21 cellular contexts compared by ENCODE assay signal in genomic region chr13:45872574-45872973, GRCh38. TPM values are rescaled to one million over a fixed set of nuclear protein-coding genes. Genes with fewer than 3 reads are reported as not detected.
DNase-seq lines count a peak whose midpoint lies in the region; FAIRE-seq and TF ChIP-seq lines count a peak whose summit lies in the region.
"Had no signal": no experiment of that assay in that cellular context is flagged by ENCODE, and none has a peak within 500 bp of the region (broad histone marks: within the 10 kb centered on the region; RNA-seq: fewer than 3 reads in every experiment).

No MANE protein-coding gene starts in this region.

- no peak for FAIRE-seq in RCC 7860 (lab: Jason Lieb, UNC)

- peaks cover 8% of the 10 kb centered on the region for H3K9me3 Mint-ChIP-seq in nephron progenitor cell
- H3K9me3 Mint-ChIP-seq: GM23338, HFFc6, T-cell had no signal

- no peaks in the 10 kb centered on the region for H3K4me1 ChIP-seq in right atrium auricular region
- H3K4me1 ChIP-seq: Caco-2 had no signal

- TF ChIP-seq CTCF in HFF-Myc (IDR thresholded peaks at IDR 0.05; ENCODE audit: low read depth, low read length, missing control alignments): no peak
- TF ChIP-seq CTCF in fibroblast of mammary gland (conservative IDR thresholded peaks at IDR 0.05; ENCODE audit: control insufficient read depth, insufficient read depth, low read depth, low read length): no peak
- no peak for TF ChIP-seq CTCF in nephron progenitor cell (IDR thresholded peaks at IDR 0.05)
- TF ChIP-seq CTCF in right atrium auricular region (IDR thresholded peaks at IDR 0.05): no peak

- H3K27ac ChIP-seq in right atrium auricular region: no peak overlapping the region
- H3K27ac ChIP-seq: KMS-11 had no signal

- no peak overlapping the region for H3K4me3 ChIP-seq in HFF-Myc (replicated peaks; ENCODE audit: low read depth, low read length)
- H3K4me3 ChIP-seq in fibroblast of mammary gland (ENCODE audit: control insufficient read depth, low read depth, low read length): no peak overlapping the region
- H3K4me3 ChIP-seq in right atrium auricular region: no peak overlapping the region
- H3K4me3 ChIP-seq: GM23338 had no signal

- no peaks in the 10 kb centered on the region for H3K36me3 Mint-ChIP-seq in nephron progenitor cell (ENCODE audit: low read depth)
- H3K36me3 Mint-ChIP-seq: CD4-positive, CD25-positive, alpha-beta regulatory T cell; T-cell had no signal

- H3K9me3 ChIP-seq in right atrium auricular region: no peaks in the 10 kb centered on the region
- H3K9me3 ChIP-seq: Caco-2 had no signal

- H3K4me3 Mint-ChIP-seq in nephron progenitor cell: no peak overlapping the region
- H3K4me3 Mint-ChIP-seq: B cell; CD4-positive, CD25-positive, alpha-beta regulatory T cell; GM23338; HFFc6; T-cell had no signal

- H3K27ac Mint-ChIP-seq in nephron progenitor cell: peak overlapping the region; percentile 42
- H3K27ac Mint-ChIP-seq: B cell; CD4-positive, CD25-positive, alpha-beta regulatory T cell; GM23338; HFFc6; T-cell had no signal

- H3K4me1 Mint-ChIP-seq in nephron progenitor cell: peaks cover 26% of the 10 kb centered on the region
- H3K4me1 Mint-ChIP-seq: B cell; CD4-positive, CD25-positive, alpha-beta regulatory T cell; T-cell had no signal

- H3K27me3 Mint-ChIP-seq in nephron progenitor cell (ENCODE audit: low read depth, poor library complexity): peaks cover 3% of the 10 kb centered on the region
- H3K27me3 Mint-ChIP-seq: T-cell had no signal

- DNase-seq in HFF-Myc (ENCODE audit: extremely low read depth, low read depth) (peak; percentile 9), NCI-H82 treated with DMSO at 0.1 percent for 48 hours (lab: John Stamatoyannopoulos, UW; ENCODE audit: unreplicated experiment) (peak; percentile 75), fibroblast of mammary gland (ENCODE audit: low read depth) (peak; percentile 42), nephron progenitor cell (no peak), RCC 7860 (ENCODE audit: low spot score) (no peak), right atrium auricular region (ENCODE audit: low spot score) (no peak)
- DNase-seq in stimulated activated CD4-positive, alpha-beta T cell treated with anti-CD3 and anti-CD28 coated beads, Interleukin-4, amount 100 ng/mL, for 4 hours: no peak
- DNase-seq: ACHN; Caco-2; CD4-positive, CD25-positive, alpha-beta regulatory T cell; HFFc6; NCI-H1048; NCI-H1436 treated with DMSO at 0.1 percent for 48 hours; NCI-H2081 treated with DMSO at 0.1 percent for 48 hours; NCI-H226; PC-3; T-cell had no signal

- no peaks in the 10 kb centered on the region for H3K27me3 ChIP-seq in right atrium auricular region

- H3K36me3 ChIP-seq in right atrium auricular region: no peaks in the 10 kb centered on the region

RNA-seq across cellular contexts. Expression of gene SIAH3, which starts 21.0 kb away (rescaled TPM):
- not detected for total RNA-seq in right atrium auricular region
- total RNA-seq: B cell; Caco-2; CD4-positive, CD25-positive, alpha-beta regulatory T cell; HFFc6; MCF 10A; PC-3 had no signal

Comparison
In these comparisons a context has a peak if more than half of its experiments do, and no peak if none do; other contexts are left out.
1. DNase-seq: peak in HFF-Myc (single experiment), NCI-H82 treated with DMSO at 0.1 percent for 48 hours (single experiment) and fibroblast of mammary gland (single experiment); none in nephron progenitor cell (single experiment), stimulated activated CD4-positive, alpha-beta T cell treated with anti-CD3 and anti-CD28 coated beads, Interleukin-4, amount 100 ng/mL, for 4 hours (0 of 2), RCC 7860 (single experiment) and right atrium auricular region (single experiment).